ENCODE assay signal across 21 cellular contexts in the genomic region with DNA sequence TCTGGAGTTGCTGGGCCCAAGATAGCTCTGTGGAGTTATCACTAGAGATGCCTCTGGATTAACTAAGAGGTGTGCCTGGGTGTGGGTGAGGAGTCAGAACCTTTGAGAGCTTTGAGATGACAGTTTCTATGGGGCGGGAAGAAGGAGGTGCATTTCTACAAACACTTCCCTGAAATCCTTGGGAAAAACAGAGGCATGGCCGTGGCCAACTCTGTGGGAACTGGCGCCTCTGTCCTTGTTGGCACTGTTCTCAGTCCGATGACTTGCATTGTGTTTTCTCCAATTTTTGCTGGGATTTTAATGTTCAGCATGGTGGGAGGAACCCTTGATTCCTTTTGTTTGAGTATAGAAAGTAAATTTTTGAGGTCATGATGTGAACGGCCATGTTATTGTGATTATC.
"Had no signal": no experiment of that assay in that cellular context is flagged by ENCODE, and none has a peak within 500 bp of the region (broad histone marks: within the 10 kb centered on the region; RNA-seq: fewer than 3 reads in every experiment).

No MANE protein-coding gene starts in this region.

- H3K27me3 ChIP-seq: adrenal gland, left lung, neutrophil, ovary, stomach, tibial nerve had no signal

- H3K36me3 ChIP-seq: ovary had no signal

- H3K9me3 ChIP-seq: adrenal gland, left lung, neutrophil, ovary, stomach, tibial nerve had no signal

- H3K27ac ChIP-seq: left lung, neutrophil, ovary, stomach, tibial nerve, VCaP had no signal

- ATAC-seq: left lung; natural killer cell treated with Interleukin-12 subunit alpha and Interleukin-12 subunit beta and Interleukin-15 and Interleukin-18, amount 100 ng/mL, for 72 hours; stimulated activated naive B cell treated with anti-CD40 and anti-IgM and Interleukin-4, amounts not matched to agents 10 μg/mL and 1 μg/mL and 100 μg/mL, for 72 hours had no signal

- DNase-seq: activated CD4-positive, alpha-beta T cell treated with anti-CD3 and anti-CD28 coated beads for 4 hours; activated CD4-positive, alpha-beta T cell treated with anti-CD3 and anti-CD28 coated beads, Interleukin-2, amount 50 U/mL, for 4 hours; activated effector memory CD4-positive, alpha-beta T cell treated with anti-CD3 and anti-CD28 coated beads, Interleukin-2, amount 50 U/mL, for 16 hours; activated naive CD4-positive, alpha-beta T cell treated with anti-CD3 and anti-CD28 coated beads for 36 hours; activated naive CD8-positive, alpha-beta T cell treated with anti-CD3 and anti-CD28 coated beads for 36 hours; adrenal gland; foreskin fibroblast; kidney glomerular epithelial cell; left lung; mesendoderm; ovary; stimulated activated CD4-positive, alpha-beta T cell treated with anti-CD3 and anti-CD28 coated beads, Interleukin-15, amount 100 ng/mL, for 24 hours; stimulated activated CD4-positive, alpha-beta T cell treated with anti-CD3 and anti-CD28 coated beads, Interleukin-2, amount 100 ng/mL, for 24 hours; stimulated activated naive B cell treated with anti-CD40 and anti-IgM and Interleukin-4, amounts not matched to agents 10 μg/mL and 1 μg/mL and 100 μg/mL, for 72 hours; stomach; T-helper 9 cell had no signal

- H3K4me3 ChIP-seq: adrenal gland, left lung, lung, ovary, stomach, tibial nerve had no signal

- H3K4me1 ChIP-seq: adrenal gland, left lung had no signal
